In genomic region chr2:157625311-157625710, GRCh38 we compare ENCODE assay signal across 17 cellular contexts. TPM values are rescaled to one million over a fixed set of nuclear protein-coding genes. Genes with fewer than 3 reads are reported as not detected.
DNase-seq lines count a peak whose midpoint lies in the region; ATAC-seq and TF ChIP-seq lines count a peak whose summit lies in the region.
"Had no signal": no experiment of that assay in that cellular context is flagged by ENCODE, and none has a peak within 500 bp of the region (broad histone marks: within the 10 kb centered on the region; RNA-seq: fewer than 3 reads in every experiment).

No MANE protein-coding gene starts in this region.

- no peaks in the 10 kb centered on the region for H3K27me3 ChIP-seq in CD4-positive, alpha-beta T cell (ENCODE audit: control insufficient read depth, insufficient read depth, low read length)
- peaks cover 59% of the 10 kb centered on the region for H3K27me3 ChIP-seq in endodermal cell (ENCODE audit: control insufficient read depth, insufficient read depth, low read length, poor library complexity, severe bottlenecking)
- H3K27me3 ChIP-seq: right lobe of liver had no signal

- POLR2A ChIA-PET in CD4-positive, alpha-beta T cell (lab: Charles Lee) = interaction anchor here (0.7 kb wide), 1 partner anchor 185 kb away, joined by 3 read pairs; no protein-coding TSS in a partner anchor

- H3K9ac ChIP-seq in endodermal cell (ENCODE audit: extremely low read depth, low read length, poor library complexity, severe bottlenecking) = no peak overlapping the region

- no peaks in the 10 kb centered on the region for H3K9me3 ChIP-seq in CD4-positive, alpha-beta T cell (ENCODE audit: control insufficient read depth, low read length)
- H3K9me3 ChIP-seq in endodermal cell (ENCODE audit: control insufficient read depth, low read length) = no peaks in the 10 kb centered on the region
- H3K9me3 ChIP-seq: right lobe of liver had no signal

- DNase-seq in AG08396 (ENCODE audit: low spot score) (peak; percentile 18), fibroblast of mammary gland (ENCODE audit: low read depth) (peak; percentile 14), A172 (ENCODE audit: low spot score) (no peak), endodermal cell (no peak), NCI-H1417 treated with DMSO at 0.1 percent for 48 hours (lab: John Stamatoyannopoulos, UW) (no peak)
- no peak for DNase-seq in CD4-positive, alpha-beta T cell
- DNase-seq: COR-L47; effector CD8-positive, alpha-beta T cell; kidney glomerular epithelial cell; NCI-H146; NCI-H526 treated with DMSO at 0.1 percent for 48 hours; nephron progenitor cell; right lobe of liver had no signal

- H3K4me3 Mint-ChIP-seq in CD4-positive, alpha-beta T cell = peak overlapping the region; percentile 54
- peak overlapping the region; percentile 5 for H3K4me3 Mint-ChIP-seq in T-helper 1 cell treated with Interleukin-12 subunit alpha and Interleukin-12 subunit beta and Interleukin-4 antibody, amounts not matched to agents 30 μg/mL and 1 μg/mL, for 36 hours
- no peak overlapping the region for H3K4me3 Mint-ChIP-seq in endodermal cell
- H3K4me3 Mint-ChIP-seq: brain, nephron progenitor cell had no signal

- no peaks in the 10 kb centered on the region for H3K36me3 ChIP-seq in endodermal cell (ENCODE audit: control insufficient read depth, insufficient read depth, low read length)
- H3K36me3 ChIP-seq: right lobe of liver had no signal

- H3K4me1 ChIP-seq in endodermal cell (ENCODE audit: control insufficient read depth, insufficient read depth, low read length) = peaks cover 4% of the 10 kb centered on the region
- H3K4me1 ChIP-seq: right lobe of liver had no signal

- peak overlapping the region; percentile 50 for H3K27ac Mint-ChIP-seq in CD4-positive, alpha-beta T cell
- H3K27ac Mint-ChIP-seq in T-helper 1 cell treated with Interleukin-12 subunit alpha and Interleukin-12 subunit beta and Interleukin-4 antibody, amounts not matched to agents 30 μg/mL and 1 μg/mL, for 36 hours = peak overlapping the region; percentile 7
- H3K27ac Mint-ChIP-seq in endodermal cell = no peak overlapping the region
- H3K27ac Mint-ChIP-seq: brain, nephron progenitor cell had no signal

- intact Hi-C loops in CD4-positive, alpha-beta T cell (cut with DNase I, micrococcal nuclease) = loop anchor here (5.0 to 10.0 kb wide), 5 partner anchors 133 to 839 kb away; no protein-coding TSS in a partner anchor

- no peak overlapping the region for H3K27ac ChIP-seq in CD4-positive, alpha-beta T cell (ENCODE audit: low read depth, low read length)
- H3K27ac ChIP-seq in endodermal cell (ENCODE audit: low read depth, low read length) = no peak overlapping the region
- H3K27ac ChIP-seq: right lobe of liver had no signal

- H3K4me1 Mint-ChIP-seq in CD4-positive, alpha-beta T cell (ENCODE audit: low read depth) = peaks cover 40% of the 10 kb centered on the region
- peaks cover 32% of the 10 kb centered on the region for H3K4me1 Mint-ChIP-seq in T-helper 1 cell treated with Interleukin-12 subunit alpha and Interleukin-12 subunit beta and Interleukin-4 antibody, amounts not matched to agents 30 μg/mL and 1 μg/mL, for 36 hours (ENCODE audit: low read depth)
- H3K4me1 Mint-ChIP-seq in endodermal cell = peaks cover 5% of the 10 kb centered on the region

- no peak overlapping the region for H3K4me3 ChIP-seq in fibroblast of mammary gland (ENCODE audit: control insufficient read depth, low read depth, low read length)
- no peak overlapping the region for H3K4me3 ChIP-seq in endodermal cell (ENCODE audit: low read length)
- H3K4me3 ChIP-seq: right lobe of liver had no signal

- ATAC-seq in CD4-positive, alpha-beta T cell (ENCODE audit: poor library complexity) = peak; percentile 13
- no peak for ATAC-seq in HG02642 (IDR thresholded peaks at IDR 0.05; ENCODE audit: poor library complexity, unreplicated experiment)
- ATAC-seq: Right ventricle myocardium inferior had no signal

- H3K27me3 Mint-ChIP-seq in CD4-positive, alpha-beta T cell = no peaks in the 10 kb centered on the region
- peaks cover 23% of the 10 kb centered on the region for H3K27me3 Mint-ChIP-seq in T-helper 1 cell treated with Interleukin-12 subunit alpha and Interleukin-12 subunit beta and Interleukin-4 antibody, amounts not matched to agents 30 μg/mL and 1 μg/mL, for 36 hours (ENCODE audit: low read depth)
- H3K27me3 Mint-ChIP-seq in endodermal cell (ENCODE audit: insufficient read depth) = peaks cover 76% of the 10 kb centered on the region

- H3K9me3 Mint-ChIP-seq in CD4-positive, alpha-beta T cell = peaks cover 1% of the 10 kb centered on the region
- peaks cover 27% of the 10 kb centered on the region for H3K9me3 Mint-ChIP-seq in T-helper 1 cell treated with Interleukin-12 subunit alpha and Interleukin-12 subunit beta and Interleukin-4 antibody, amounts not matched to agents 30 μg/mL and 1 μg/mL, for 36 hours
- no peaks in the 10 kb centered on the region for H3K9me3 Mint-ChIP-seq in endodermal cell

- CTCF ChIA-PET in CD4-positive, alpha-beta T cell (lab: Charles Lee) = interaction anchor here (1.0 kb wide), 1 partner anchor 133 kb away, joined by 3 read pairs; no protein-coding TSS in a partner anchor

- H3K36me3 Mint-ChIP-seq in CD4-positive, alpha-beta T cell (ENCODE audit: low read depth) = peaks cover 6% of the 10 kb centered on the region
- H3K36me3 Mint-ChIP-seq in T-helper 1 cell treated with Interleukin-12 subunit alpha and Interleukin-12 subunit beta and Interleukin-4 antibody, amounts not matched to agents 30 μg/mL and 1 μg/mL, for 36 hours (ENCODE audit: low read depth) = peaks cover 7% of the 10 kb centered on the region
- no peaks in the 10 kb centered on the region for H3K36me3 Mint-ChIP-seq in endodermal cell (ENCODE audit: low read depth)
- H3K36me3 Mint-ChIP-seq: brain had no signal

- TF ChIP-seq CTCF in CD4-positive, alpha-beta T cell (IDR thresholded peaks at IDR 0.05) = no peak
- TF ChIP-seq CTCF in fibroblast of mammary gland (conservative IDR thresholded peaks at IDR 0.05; ENCODE audit: control insufficient read depth, insufficient read depth, low read depth, low read length) (no peak), endodermal cell (conservative IDR thresholded peaks at IDR 0.05) (no peak)

RNA-seq across cellular contexts. Expression of gene ACVR1C, which starts 3.4 kb away (rescaled TPM):
- total RNA-seq in CD4-positive, alpha-beta T cell = 1 to 10 TPM; 5.2 to 6.2 TPM
- total RNA-seq in A172 (2014; rRNA removed; shearing (Covaris generic)) = not detected in 2 replicates
- under 1 TPM; 0.59 to 0.69 TPM for total RNA-seq in endodermal cell
- 0.50 TPM for polyA plus RNA-seq in endodermal cell (2013, experiment 1 of 2)
- 0.66 TPM for polyA plus RNA-seq in endodermal cell (2013, experiment 2 of 2)

Comparison
In these comparisons a context has a peak if more than half of its experiments do, and no peak if none do; other contexts are left out.
1. DNase-seq: peak in AG08396 (single experiment) and fibroblast of mammary gland (single experiment); none in CD4-positive, alpha-beta T cell (0 of 10), A172 (single experiment), endodermal cell (single experiment) and NCI-H1417 treated with DMSO at 0.1 percent for 48 hours (single experiment).